In the genomic region with DNA sequence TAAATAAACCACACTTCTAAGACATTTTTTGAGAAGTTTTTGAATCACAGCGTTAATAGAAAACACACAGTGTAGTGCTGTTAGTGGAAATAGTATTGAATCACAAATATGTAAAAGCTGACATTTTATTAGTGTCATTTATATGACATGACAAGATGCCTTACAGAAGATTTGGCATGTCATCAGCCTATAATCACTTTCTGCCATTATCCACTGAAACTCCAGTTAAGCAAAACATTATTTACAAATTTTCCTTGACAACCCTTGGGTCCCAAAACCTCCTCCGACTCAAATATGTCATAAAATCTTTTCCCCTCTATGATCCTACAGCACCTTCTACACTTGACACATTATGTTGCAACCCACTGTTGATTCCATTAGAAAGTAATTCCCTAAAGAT, we compare ENCODE assay signal across 33 cellular contexts.
A peak's percentile ranks its signal among the peaks of the same experiment; 100 is the strongest.
DNase-seq lines count a peak whose midpoint lies in the region; ATAC-seq, FAIRE-seq and TF ChIP-seq lines count a peak whose summit lies in the region.
"Had no signal": no experiment of that assay in that cellular context is flagged by ENCODE, and none has a peak within 500 bp of the region (broad histone marks: within the 10 kb centered on the region; RNA-seq: fewer than 3 reads in every experiment).

No MANE protein-coding gene starts in this region.

- FAIRE-seq in HepG2 (lab: Jason Lieb, UNC) (no peak), D721Med (lab: Jason Lieb, UNC) (peak; percentile 61), H54 (lab: Jason Lieb, UNC) (no peak)
- FAIRE-seq: A549 had no signal

- under 1% methylated on average over 2 of the region's 2 CpGs for WGBS in HepG2 (ENCODE audit: low lambda C conversion rate)
- 68% methylated on average over 2 of the region's 2 CpGs for WGBS in right lobe of liver (ENCODE audit: insufficient coverage, low coverage, low lambda C conversion rate, missing lambda C conversion rate)
- WGBS in thyroid gland, 2 donors, result 87 to 94% methylated on average over 2 of the region's 2 CpGs

- H3K36me3 ChIP-seq in HepG2 (replicated peaks in 1 of 2; ENCODE audit: control insufficient read depth in 1 of 2, insufficient read depth in 2 of 2, low read length in 2 of 2), result no peaks in the 10 kb centered on the region
- no peaks in the 10 kb centered on the region for H3K36me3 ChIP-seq in right lobe of liver
- H3K36me3 ChIP-seq in OCI-LY1 (ENCODE audit: insufficient read depth, low read length), result no peaks in the 10 kb centered on the region
- H3K36me3 ChIP-seq in neural cell (ENCODE audit: insufficient read depth, low read length), result no peaks in the 10 kb centered on the region
- no peaks in the 10 kb centered on the region for H3K36me3 ChIP-seq in thyroid gland
- H3K36me3 ChIP-seq: BE2C; BLaER1; BLaER1 treated with 17β-estradiol and CSF1 and Interleukin-3, amounts not matched to agents 10 nM and 100 nM had no signal

- TF ChIP-seq RAD21 in HepG2 (CRISPR knock-in tag; IDR thresholded peaks at IDR 0.05) (no peak), neural cell (conservative IDR thresholded peaks at IDR 0.05) (peak; percentile 57)

- no peaks in the 10 kb centered on the region for H4K20me1 ChIP-seq in HepG2 (ENCODE audit: insufficient read depth, low read length)
- no peaks in the 10 kb centered on the region for H4K20me1 ChIP-seq in OCI-LY1 (ENCODE audit: insufficient read depth, low read length)
- no peaks in the 10 kb centered on the region for H4K20me1 ChIP-seq in neural cell (ENCODE audit: insufficient read depth)
- H4K20me1 ChIP-seq: BLaER1; BLaER1 treated with 17β-estradiol and CSF1 and Interleukin-3, amounts not matched to agents 10 nM and 100 nM had no signal

- POLR2A ChIA-PET in HepG2 (lab: Yijun Ruan, JAX), result no interaction called here

- TF ChIP-seq POLR2A in HepG2 (IDR thresholded peaks at IDR 0.05; ENCODE audit: insufficient read depth in 1 of 2, low read depth in 2 of 2, low read length in 2 of 2) (no peak), right lobe of liver (IDR thresholded peaks at IDR 0.05) (no peak), thyroid gland (IDR thresholded peaks at IDR 0.05) (no peak), H54 (IDR thresholded peaks at IDR 0.05; ENCODE audit: low read depth, low read length) (no peak)

- H3K4me3 ChIP-seq in HepG2 (replicated peaks in 1 of 3; ENCODE audit: insufficient read depth in 1 of 3, low read depth in 2 of 3, low read length in 3 of 3) (no peak overlapping the region), right lobe of liver (no peak overlapping the region), OCI-LY1 (ENCODE audit: low read depth, low read length, poor library complexity, severe bottlenecking) (no peak overlapping the region), neural cell (ENCODE audit: low read length) (no peak overlapping the region), thyroid gland (replicated peaks in 1 of 3) (no peak overlapping the region)
- H3K4me3 ChIP-seq: A549; BLaER1; BLaER1 treated with 17β-estradiol and CSF1 and Interleukin-3, amounts not matched to agents 10 nM and 100 nM had no signal

- H3K27me3 ChIP-seq in HepG2 (ENCODE audit: control insufficient read depth in 1 of 2, insufficient read depth in 2 of 2, low read length in 2 of 2) (no peaks in the 10 kb centered on the region), right lobe of liver (no peaks in the 10 kb centered on the region), OCI-LY1 (ENCODE audit: insufficient read depth, low read length) (no peaks in the 10 kb centered on the region), neural cell (ENCODE audit: insufficient read depth, low read depth, low read length) (no peaks in the 10 kb centered on the region), thyroid gland (no peaks in the 10 kb centered on the region)
- H3K27me3 ChIP-seq: BE2C; BLaER1; BLaER1 treated with 17β-estradiol and CSF1 and Interleukin-3, amounts not matched to agents 10 nM and 100 nM had no signal

- H3K9me2 ChIP-seq in OCI-LY1 (ENCODE audit: low read depth, low read length) (no peaks in the 10 kb centered on the region), neural cell (ENCODE audit: insufficient read depth, low read length) (no peaks in the 10 kb centered on the region)

- peaks cover 63% of the 10 kb centered on the region for H3K9me3 ChIP-seq in HepG2 (ENCODE audit: low read length)
- no peaks in the 10 kb centered on the region for H3K9me3 ChIP-seq in right lobe of liver
- H3K9me3 ChIP-seq in OCI-LY1 (ENCODE audit: low read length), result no peaks in the 10 kb centered on the region
- no peaks in the 10 kb centered on the region for H3K9me3 ChIP-seq in neural cell (ENCODE audit: low read length)
- H3K9me3 ChIP-seq in thyroid gland, result no peaks in the 10 kb centered on the region
- H3K9me3 ChIP-seq: A549; BE2C; BLaER1; BLaER1 treated with 17β-estradiol and CSF1 and Interleukin-3, amounts not matched to agents 10 nM and 100 nM; Caco-2 had no signal

- TF ChIP-seq CTCF in HepG2 (CRISPR knock-in tag; IDR thresholded peaks at IDR 0.05), result no peak
- TF ChIP-seq CTCF in right lobe of liver (IDR thresholded peaks at IDR 0.05), result no peak
- no peak for TF ChIP-seq CTCF in D721Med (IDR thresholded peaks at IDR 0.05; ENCODE audit: insufficient read depth, missing control alignments)
- no peak for TF ChIP-seq CTCF in OCI-LY1 (IDR thresholded peaks at IDR 0.05; ENCODE audit: low read length)
- TF ChIP-seq CTCF in neural cell (IDR thresholded peaks at IDR 0.05; ENCODE audit: poor library complexity, severe bottlenecking), result peak; percentile 48
- no peak for TF ChIP-seq CTCF in thyroid gland (IDR thresholded peaks at IDR 0.05)

- no peak overlapping the region for H2AFZ ChIP-seq in HepG2 (ENCODE audit: low read length)
- H2AFZ ChIP-seq in OCI-LY1 (ENCODE audit: low read length), result peak overlapping the region; percentile 27; the same call in 1 of the 2 replicates
- H2AFZ ChIP-seq in neural cell (ENCODE audit: low read depth, low read length), result no peak overlapping the region

- CTCF ChIA-PET in HepG2 (lab: Yijun Ruan, JAX; ENCODE audit: low intra/inter-chr PET ratio, low total read pairs), result no interaction called here

- H3F3A ChIP-seq in OCI-LY1 (ENCODE audit: insufficient read depth, low read length) (no peaks in the 10 kb centered on the region), neural cell (ENCODE audit: insufficient read depth, low read length, poor library complexity, severe bottlenecking) (no peaks in the 10 kb centered on the region)

- H3K9ac ChIP-seq in HepG2 (ENCODE audit: insufficient read depth, low read depth, low read length) (no peak overlapping the region), OCI-LY1 (ENCODE audit: low read length) (no peak overlapping the region), neural cell (ENCODE audit: low read length) (no peak overlapping the region)
- H3K9ac ChIP-seq: BLaER1; BLaER1 treated with 17β-estradiol and CSF1 and Interleukin-3, amounts not matched to agents 10 nM and 100 nM had no signal

- H3K4me2 ChIP-seq in HepG2 (ENCODE audit: low read depth, low read length) (no peak overlapping the region), OCI-LY1 (ENCODE audit: low read length) (no peak overlapping the region), neural cell (ENCODE audit: low read length) (no peak overlapping the region)
- H3K4me2 ChIP-seq: A549; BLaER1; BLaER1 treated with 17β-estradiol and CSF1 and Interleukin-3, amounts not matched to agents 10 nM and 100 nM had no signal

- ATAC-seq in HepG2 (no peak), right lobe of liver (no peak)
- ATAC-seq: A549; CD8-positive, alpha-beta T cell had no signal

- H3K4me1 ChIP-seq in HepG2 (ENCODE audit: insufficient read depth, low read length) (no peaks in the 10 kb centered on the region), right lobe of liver (peaks cover 0 to 11% (median 5%) of the 10 kb centered on the region in 4 donors), OCI-LY1 (ENCODE audit: insufficient read depth, low read length, severe bottlenecking) (no peaks in the 10 kb centered on the region), thyroid gland (no peaks in the 10 kb centered on the region)
- H3K4me1 ChIP-seq: A549; BE2C; BLaER1; BLaER1 treated with 17β-estradiol and CSF1 and Interleukin-3, amounts not matched to agents 10 nM and 100 nM; Caco-2 had no signal

- TF ChIP-seq EP300 in HepG2 (IDR thresholded peaks at IDR 0.05; ENCODE audit: low read depth in 2 of 2, low read length in 2 of 2) (no peak), HepG2 (CRISPR knock-in tag; IDR thresholded peaks at IDR 0.05; ENCODE audit: borderline replicate concordance) (no peak), neural cell (conservative IDR thresholded peaks at IDR 0.05; ENCODE audit: poor library complexity, severe bottlenecking) (peak; percentile 95)

- no peak overlapping the region for H3K27ac ChIP-seq in HepG2 (ENCODE audit: extremely low read length, insufficient read depth, low read length)
- no peak overlapping the region for H3K27ac ChIP-seq in right lobe of liver
- no peak overlapping the region for H3K27ac ChIP-seq in OCI-LY1 (ENCODE audit: low read depth, low read length, poor library complexity, severe bottlenecking)
- no peak overlapping the region for H3K27ac ChIP-seq in neural cell (ENCODE audit: low read length)
- no peak overlapping the region for H3K27ac ChIP-seq in thyroid gland
- H3K27ac ChIP-seq: 22Rv1; A549; BLaER1; BLaER1 treated with 17β-estradiol and CSF1 and Interleukin-3, amounts not matched to agents 10 nM and 100 nM; C4-2B had no signal

- intact Hi-C loops in HepG2 (cut with micrococcal nuclease; ENCODE audit: unreplicated experiment) (no loop called here), right lobe of liver (cut with DNase I) (no loop called here), thyroid gland (cut with DNase I) (no loop called here)

- in situ Hi-C loops in HepG2 (cut with HindIII; ENCODE audit: extremely low pct_ligation_motif_present, low pct_unique_long_range_greater_than_20kb), result no loop called here

- DNase-seq in HepG2 (ENCODE audit: low spot score) (no peak), right lobe of liver (no peak), D721Med (ENCODE audit: insufficient read length, low spot score) (no peak), thyroid gland (no peak), A172 (ENCODE audit: low spot score) (no peak), H54 (ENCODE audit: insufficient read length, low spot score) (no peak)
- DNase-seq: 8988T; ACHN; AML-193; BE2C; C1 segment of cervical spinal cord; Caco-2; Calu3; CD4-positive, alpha-beta memory T cell; CD4-positive, alpha-beta T cell; CD4-positive, CD25-positive, alpha-beta regulatory T cell; CD8-positive, alpha-beta memory T cell; CD8-positive, alpha-beta T cell; COR-L47; DMS 273 treated with DMSO at 0.1 percent for 48 hours; DMS153; DMS53; DMS79; DMS79 treated with DMSO at 0.1 percent for 48 hours; DND-41; EL had no signal

- BruUV-seq in HepG2 (replicated peaks; lab: Mats Ljungman, UMichigan), result no TSS peak

- H3K79me2 ChIP-seq in HepG2 (ENCODE audit: insufficient read depth, low read length), result no peaks in the 10 kb centered on the region
- H3K79me2 ChIP-seq in OCI-LY1 (ENCODE audit: insufficient read depth, low read length), result no peaks in the 10 kb centered on the region
- H3K79me2 ChIP-seq in neural cell (replicated peaks; ENCODE audit: insufficient read depth, low read length), result no peaks in the 10 kb centered on the region

TF ChIP-seq in HepG2, 621 proteins besides CTCF, POLR2A, EP300 and RAD21 (continues in another document):
- 0 out of 2 replicates have a peak, but pooled peaks have one; percentile 2 for TF ChIP-seq CEBPB (IDR thresholded peaks at IDR 0.05; ENCODE audit: borderline replicate concordance, low read depth, low read length)

TF ChIP-seq in neural cell, 6 proteins besides CTCF, POLR2A, EP300 and RAD21 (continues in another document):
- TF ChIP-seq POLR2AphosphoS5 (IDR thresholded peaks at IDR 0.05), result peak; percentile 91
- TF ChIP-seq SMC3 (conservative IDR thresholded peaks at IDR 0.05; ENCODE audit: poor library complexity), result peak; percentile 50
